In the genomic region with DNA sequence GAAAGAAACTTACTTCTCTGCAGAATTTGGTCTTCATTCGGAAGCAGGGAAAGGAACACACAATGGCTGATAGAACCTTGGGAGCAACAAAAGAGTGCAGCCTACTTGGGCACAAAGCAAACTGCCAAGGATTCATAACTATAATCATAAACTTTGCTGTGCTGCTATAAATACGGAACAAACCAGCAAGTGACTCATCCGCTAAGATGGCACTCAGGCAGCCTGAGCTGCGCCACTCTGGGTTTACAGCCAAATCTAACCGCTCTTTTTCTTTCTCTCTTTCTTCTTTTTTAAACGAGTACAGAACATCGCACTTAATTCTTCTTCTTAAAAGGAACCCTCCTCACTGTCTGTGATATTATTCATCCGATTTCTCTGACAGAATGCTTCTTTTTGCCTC, we compare ENCODE assay signal across 14 cellular contexts.
DNase-seq lines count a peak whose midpoint lies in the region; ATAC-seq, FAIRE-seq and TF ChIP-seq lines count a peak whose summit lies in the region.
"Had no signal": no experiment of that assay in that cellular context is flagged by ENCODE, and none has a peak within 500 bp of the region (broad histone marks: within the 10 kb centered on the region; RNA-seq: fewer than 3 reads in every experiment).

No MANE protein-coding gene starts in this region.

- peak; percentile 72 to 84 (median 78) for ATAC-seq in psoas muscle
- ATAC-seq: naive thymus-derived CD8-positive, alpha-beta T cell had no signal

- H3K4me3 ChIP-seq in GM12865 (ENCODE audit: low read depth, low read length) = no peak overlapping the region
- H3K4me3 ChIP-seq in Loucy (ENCODE audit: low read length, poor library complexity, severe bottlenecking) = no peak overlapping the region
- peak overlapping the region; percentile 65 for H3K4me3 ChIP-seq in psoas muscle
- H3K4me3 ChIP-seq in kidney (ENCODE audit: low read length in 2 of 2) = no peak overlapping the region

- H3K79me2 ChIP-seq in Loucy (ENCODE audit: insufficient read depth, low read length) = no peaks in the 10 kb centered on the region

- intact Hi-C loops in psoas muscle (cut with DNase I) (loop anchor here in 1 of 2 donors (10.0 kb wide), 1 partner anchor 172 kb away; no protein-coding TSS in a partner anchor), kidney (cut with DNase I) (no loop called here)

- peaks cover 47% of the 10 kb centered on the region for H3K27me3 Mint-ChIP-seq in activated naive CD8-positive, alpha-beta T cell treated with anti-CD3 and anti-CD28 coated beads for 36 hours
- H3K27me3 Mint-ChIP-seq: type B pancreatic cell had no signal

- H3K27me3 ChIP-seq in Loucy (ENCODE audit: insufficient read depth, low read length, poor library complexity, severe bottlenecking) (no peaks in the 10 kb centered on the region), psoas muscle (ENCODE audit: insufficient read depth in 3 of 3, low read length in 2 of 3) (no peaks in the 10 kb centered on the region)

- no peaks in the 10 kb centered on the region for H3K9me3 Mint-ChIP-seq in activated naive CD8-positive, alpha-beta T cell treated with anti-CD3 and anti-CD28 coated beads for 36 hours
- H3K9me3 Mint-ChIP-seq: naive thymus-derived CD8-positive, alpha-beta T cell; type B pancreatic cell had no signal

- H3K9me2 ChIP-seq in Loucy (replicated peaks; ENCODE audit: low read depth, low read length) = no peaks in the 10 kb centered on the region

- H3K4me1 ChIP-seq in Loucy (ENCODE audit: insufficient read depth, low read length, poor library complexity, severe bottlenecking) (peaks cover 53% of the 10 kb centered on the region), psoas muscle (peaks cover 71% of the 10 kb centered on the region), kidney (ENCODE audit: control insufficient read depth in 1 of 2, insufficient read depth in 1 of 2, low read depth in 1 of 2, low read length in 2 of 2) (peaks cover 0 to 6% of the 10 kb centered on the region in 2 donors)

- H4K20me1 ChIP-seq in Loucy (ENCODE audit: insufficient read depth, low read length, poor library complexity, severe bottlenecking) = no peaks in the 10 kb centered on the region

- peak; percentile 39 for DNase-seq in GM12865 (ENCODE audit: low read depth)
- DNase-seq in activated naive CD8-positive, alpha-beta T cell treated with anti-CD3 and anti-CD28 coated beads for 36 hours = no peak
- DNase-seq in psoas muscle = no peak
- DNase-seq in LoVo (ENCODE audit: low spot score) = no peak
- no peak for DNase-seq in GM20000 (ENCODE audit: low spot score)
- no peak for DNase-seq in DMS 273 (lab: John Stamatoyannopoulos, UW; ENCODE audit: unreplicated experiment)
- no peak for DNase-seq in kidney
- DNase-seq: effector memory CD4-positive, alpha-beta T cell; naive thymus-derived CD8-positive, alpha-beta T cell; NCI-H1092; NCI-H226 had no signal

- WGBS in psoas muscle, 3 donors = 42 to 62% (median 44%) methylated on average over 8 of the region's 8 CpGs

- peak overlapping the region; percentile 61 for H3K4me3 Mint-ChIP-seq in activated naive CD8-positive, alpha-beta T cell treated with anti-CD3 and anti-CD28 coated beads for 36 hours
- H3K4me3 Mint-ChIP-seq: type B pancreatic cell had no signal

- no peaks in the 10 kb centered on the region for H3K36me3 ChIP-seq in Loucy (ENCODE audit: insufficient read depth, low read length)
- H3K36me3 ChIP-seq in psoas muscle (ENCODE audit: insufficient read depth in 1 of 2, low read depth in 1 of 2) = no peaks in the 10 kb centered on the region
- peaks cover 12 to 22% of the 10 kb centered on the region in 2 donors for H3K36me3 ChIP-seq in kidney (ENCODE audit: control insufficient read depth in 1 of 2, insufficient read depth in 2 of 2, low read length in 2 of 2)

- no peaks in the 10 kb centered on the region for H3K36me3 Mint-ChIP-seq in activated naive CD8-positive, alpha-beta T cell treated with anti-CD3 and anti-CD28 coated beads for 36 hours
- H3K36me3 Mint-ChIP-seq: naive thymus-derived CD8-positive, alpha-beta T cell; type B pancreatic cell had no signal

- peaks cover 36% of the 10 kb centered on the region for H3K4me1 Mint-ChIP-seq in activated naive CD8-positive, alpha-beta T cell treated with anti-CD3 and anti-CD28 coated beads for 36 hours

- peak overlapping the region; percentile 56 for H3K27ac Mint-ChIP-seq in activated naive CD8-positive, alpha-beta T cell treated with anti-CD3 and anti-CD28 coated beads for 36 hours
- H3K27ac Mint-ChIP-seq: naive thymus-derived CD8-positive, alpha-beta T cell; type B pancreatic cell had no signal

- H3K9ac ChIP-seq in Loucy (ENCODE audit: low read depth, low read length, poor library complexity, severe bottlenecking) (peak overlapping the region; percentile 13), kidney (ENCODE audit: low read length in 2 of 2) (no peak overlapping the region)

- H2AFZ ChIP-seq in Loucy (ENCODE audit: low read length) = 0 out of 2 replicates have a peak overlapping the region, but pooled peaks have one; percentile 2

- H3K27ac ChIP-seq in psoas muscle = peak overlapping the region; percentile 92
- H3K27ac ChIP-seq in kidney (ENCODE audit: low read depth in 2 of 2, low read length in 2 of 2) = no peak overlapping the region
- H3K27ac ChIP-seq: RWPE1 had no signal

- no peak for FAIRE-seq in kidney (lab: Jason Lieb, UNC)

- H3K9me3 ChIP-seq in Loucy (ENCODE audit: insufficient read depth, low read depth, low read length) (no peaks in the 10 kb centered on the region), psoas muscle (no peaks in the 10 kb centered on the region), kidney (ENCODE audit: control insufficient read depth in 1 of 2, low read length in 2 of 2) (no peaks in the 10 kb centered on the region)

- peaks cover 6% of the 10 kb centered on the region; the same call in 1 of the 2 replicates for H3F3A ChIP-seq in Loucy (ENCODE audit: low read depth)

- H3K4me2 ChIP-seq in Loucy (ENCODE audit: low read depth, low read length, poor library complexity, severe bottlenecking) = peak overlapping the region; percentile 78

- TF ChIP-seq CTCF in GM12865 (IDR thresholded peaks at IDR 0.05; ENCODE audit: insufficient read depth, low read depth, low read length, missing control alignments) = no peak
- no peak for TF ChIP-seq CTCF in Loucy (conservative IDR thresholded peaks at IDR 0.05; ENCODE audit: low read length)
- TF ChIP-seq CTCF in psoas muscle (IDR thresholded peaks at IDR 0.05) = no peak
- TF ChIP-seq CTCF in GM20000 (IDR thresholded peaks at IDR 0.05; ENCODE audit: extremely low read depth, missing control alignments) = no peak
- TF ChIP-seq CTCF in kidney (IDR thresholded peaks at IDR 0.05; ENCODE audit: borderline replicate concordance, extremely low read depth, insufficient read depth) = no peak
